Comparison of ENCODE assay signal across 8 cellular contexts in the genomic region with DNA sequence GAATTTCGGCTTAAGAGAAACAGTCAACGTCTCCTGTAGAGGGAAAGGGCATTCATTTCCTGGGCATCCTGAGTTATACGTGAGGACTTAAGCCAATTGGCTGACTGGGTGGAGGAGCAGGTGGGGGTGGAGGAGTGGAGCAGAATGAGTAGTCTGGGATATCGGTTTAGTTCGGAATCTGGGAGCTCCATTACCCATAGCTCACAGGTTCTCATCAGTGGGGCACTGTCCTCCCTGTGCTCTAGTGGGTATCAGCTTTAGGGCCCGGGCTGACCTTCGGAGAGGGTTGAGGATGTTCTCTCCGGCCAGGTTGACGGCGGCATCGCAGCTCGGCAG. TPM values are rescaled to one million over a fixed set of nuclear protein-coding genes. Genes with fewer than 3 reads are reported as not detected.
DNase-seq lines count a peak whose midpoint lies in the region; TF ChIP-seq lines count a peak whose summit lies in the region.

No MANE protein-coding gene starts in this region.

- peaks cover 60% of the 10 kb centered on the region for H3K4me1 Mint-ChIP-seq in activated naive CD4-positive, alpha-beta T cell treated with anti-CD3 and anti-CD28 coated beads, Interleukin-2, amount 10 ng/mL, durations not matched to agents 7 days and 5 days

- no peaks in the 10 kb centered on the region for H3K9me3 Mint-ChIP-seq in activated naive CD4-positive, alpha-beta T cell treated with anti-CD3 and anti-CD28 coated beads, Interleukin-2, amount 10 ng/mL, durations not matched to agents 7 days and 5 days

- no peaks in the 10 kb centered on the region for H3K9me3 ChIP-seq in ovary

- no peak for TF ChIP-seq EP300 in ovary (IDR thresholded peaks at IDR 0.05)

- H3K36me3 ChIP-seq in ovary = no peaks in the 10 kb centered on the region

- no peaks in the 10 kb centered on the region for H3K27me3 Mint-ChIP-seq in activated naive CD4-positive, alpha-beta T cell treated with anti-CD3 and anti-CD28 coated beads, Interleukin-2, amount 10 ng/mL, durations not matched to agents 7 days and 5 days

- peaks cover 3% of the 10 kb centered on the region for H3K4me1 ChIP-seq in ovary (ENCODE audit: insufficient read depth)

- H3K27me3 ChIP-seq in ovary = no peaks in the 10 kb centered on the region

- H3K4me3 Mint-ChIP-seq in activated naive CD4-positive, alpha-beta T cell treated with anti-CD3 and anti-CD28 coated beads, Interleukin-2, amount 10 ng/mL, durations not matched to agents 7 days and 5 days = peak overlapping the region; percentile 97

- DNase-seq in activated naive CD4-positive, alpha-beta T cell treated with anti-CD3 and anti-CD28 coated beads, Interleukin-2, amount 10 ng/mL, durations not matched to agents 7 days and 5 days = no peak
- DNase-seq in activated naive CD4-positive, alpha-beta T cell (lab: John Stamatoyannopoulos, UW) = no peak
- DNase-seq in epithelial cell of proximal tubule (ENCODE audit: low read depth) (no peak), ovary (no peak), cerebellum (ENCODE audit: low spot score) (no peak), ureter (ENCODE audit: low spot score) (no peak), GF-D8 (lab: John Stamatoyannopoulos, UW) (no peak)

- H3K27ac Mint-ChIP-seq in activated naive CD4-positive, alpha-beta T cell treated with anti-CD3 and anti-CD28 coated beads, Interleukin-2, amount 10 ng/mL, durations not matched to agents 7 days and 5 days = peak overlapping the region; percentile 98

- H3K4me3 ChIP-seq in epithelial cell of proximal tubule (ENCODE audit: low read depth, low read length) (peak overlapping the region; percentile 70), ovary (peak overlapping the region; percentile 85)

- TF ChIP-seq CTCF in epithelial cell of proximal tubule (conservative IDR thresholded peaks at IDR 0.05; ENCODE audit: low read depth, low read length) (no peak), ovary (IDR thresholded peaks at IDR 0.05) (no peak)

- 1% methylated on average over 12 of the region's 12 CpGs for WGBS in ovary, 3 donors

- no peak for TF ChIP-seq POLR2A in ovary (IDR thresholded peaks at IDR 0.05)

- CTCF ChIA-PET in activated naive CD4-positive, alpha-beta T cell treated with anti-CD3 and anti-CD28 coated beads, Interleukin-2, amount 10 ng/mL, durations not matched to agents 7 days and 5 days (lab: Charles Lee) = interaction anchor here (1.2 to 4.0 kb wide), 5 partner anchors 9 to 113 kb away, joined by 3 to 35 read pairs (median 4); a partner anchor contains a TSS

- intact Hi-C loops in ovary (cut with DNase I) = loop anchor here in 1 of 4 donors (5.0 kb wide), 1 partner anchor 210 kb away; a partner anchor contains a TSS

- H3K36me3 Mint-ChIP-seq in activated naive CD4-positive, alpha-beta T cell treated with anti-CD3 and anti-CD28 coated beads, Interleukin-2, amount 10 ng/mL, durations not matched to agents 7 days and 5 days = peaks cover 51% of the 10 kb centered on the region

- peak overlapping the region; percentile 61 to 95 for H3K27ac ChIP-seq in ovary

TF ChIP-seq in PFSK-1, 5 proteins besides CTCF, POLR2A, EP300 and RAD21:
- TF ChIP-seq TAF1 (IDR thresholded peaks at IDR 0.05; ENCODE audit: borderline replicate concordance, insufficient read depth, low read length) (peak; percentile 37; the same call in 1 of the 2 replicates), SIN3A (IDR thresholded peaks at IDR 0.05; ENCODE audit: borderline replicate concordance, insufficient read depth, low read length) (no peak)
TF ChIP-seq in PFSK-1: peak in this region for 1.

RNA-seq across cellular contexts. Expression of a gene that starts 0.7 kb away (rescaled TPM):
- polyA plus RNA-seq in PFSK-1 (2012; ENCODE audit: insufficient read length, low read depth) = 64.8 TPM
- 27.4 and 36.9 TPM in 2 replicates for total RNA-seq in epithelial cell of proximal tubule
- 10 to 100 TPM; 46.2 to 68.8 (median 62.4) TPM for total RNA-seq in ovary
- 10 to 100 TPM; 33.4 to 65.7 TPM for polyA plus RNA-seq in ovary
- total RNA-seq in cerebellum = 17.6 TPM
- 73.5 TPM for total RNA-seq in ureter

RNA-seq across cellular contexts. Expression of a gene that starts 12.1 kb away (rescaled TPM):
- 31.6 TPM for polyA plus RNA-seq in PFSK-1 (2012; ENCODE audit: insufficient read length, low read depth)
- total RNA-seq in epithelial cell of proximal tubule = 38.3 and 41.6 TPM in 2 replicates
- 10 to 100 TPM; 41.1 to 84.8 (median 67.8) TPM for total RNA-seq in ovary
- 10 to 100 TPM; 35.1 to 44.4 TPM for polyA plus RNA-seq in ovary
- total RNA-seq in cerebellum = 21.9 TPM
- total RNA-seq in ureter = 72.9 TPM

RNA-seq across cellular contexts. Expression of a gene that starts 12.4 kb away (rescaled TPM):
- polyA plus RNA-seq in PFSK-1 (2012; ENCODE audit: insufficient read length, low read depth) = 2.8 TPM
- 0.43 and 1.3 TPM in 2 replicates for total RNA-seq in epithelial cell of proximal tubule
- 10 to 100 TPM in 1 of 7 donors, 1 to 10 TPM in 6; 2.0 to 10.5 (median 4.7) TPM for total RNA-seq in ovary
- 1 to 10 TPM; 5.8 to 7.5 TPM for polyA plus RNA-seq in ovary
- total RNA-seq in cerebellum = 0.91 TPM
- 2.2 TPM for total RNA-seq in ureter

RNA-seq across cellular contexts. Expression of a gene that starts 43.1 kb away (rescaled TPM):
- polyA plus RNA-seq in PFSK-1 (2012; ENCODE audit: insufficient read length, low read depth) = 20.0 TPM
- total RNA-seq in epithelial cell of proximal tubule = 3.4 and 6.2 TPM in 2 replicates
- 10 to 100 TPM; 22.5 to 76.0 (median 63.6) TPM for total RNA-seq in ovary
- polyA plus RNA-seq in ovary = 10 to 100 TPM; 22.0 to 26.2 TPM
- 31.8 TPM for total RNA-seq in cerebellum
- total RNA-seq in ureter = 32.7 TPM
